ENCODE assay signal across 3 cellular contexts in genomic region chr1:39130297-39130696, GRCh38.
TF ChIP-seq lines count a peak whose summit lies in the region.

No MANE protein-coding gene starts in this region.

TF ChIP-seq in IMR-90, 13 proteins besides CTCF, POLR2A, EP300 and RAD21:
- TF ChIP-seq SMC3 (IDR thresholded peaks at IDR 0.05; ENCODE audit: low read depth, low read length) (no peak), MAFK (IDR thresholded peaks at IDR 0.05; ENCODE audit: low read depth, low read length) (peak; percentile 30; the same call in 1 of the 2 replicates), BHLHE40 (IDR thresholded peaks at IDR 0.05; ENCODE audit: low read depth, low read length) (no peak), FOS (IDR thresholded peaks at IDR 0.05; ENCODE audit: low read depth, low read length) (no peak)

TF ChIP-seq in K562, 482 proteins besides CTCF, POLR2A, EP300 and RAD21:
- TF ChIP-seq SIX5 (IDR thresholded peaks at IDR 0.05; ENCODE audit: borderline replicate concordance in 1 of 2, insufficient read depth in 1 of 2, low read depth in 1 of 2, low read length in 2 of 2), result no peak
- peak; percentile 17; the same call in 1 of the 2 replicates for TF ChIP-seq SOX6 (IDR thresholded peaks at IDR 0.05)

TF ChIP-seq in HepG2, 621 proteins besides CTCF, POLR2A, EP300 and RAD21:
- TF ChIP-seq, protein P1, sequence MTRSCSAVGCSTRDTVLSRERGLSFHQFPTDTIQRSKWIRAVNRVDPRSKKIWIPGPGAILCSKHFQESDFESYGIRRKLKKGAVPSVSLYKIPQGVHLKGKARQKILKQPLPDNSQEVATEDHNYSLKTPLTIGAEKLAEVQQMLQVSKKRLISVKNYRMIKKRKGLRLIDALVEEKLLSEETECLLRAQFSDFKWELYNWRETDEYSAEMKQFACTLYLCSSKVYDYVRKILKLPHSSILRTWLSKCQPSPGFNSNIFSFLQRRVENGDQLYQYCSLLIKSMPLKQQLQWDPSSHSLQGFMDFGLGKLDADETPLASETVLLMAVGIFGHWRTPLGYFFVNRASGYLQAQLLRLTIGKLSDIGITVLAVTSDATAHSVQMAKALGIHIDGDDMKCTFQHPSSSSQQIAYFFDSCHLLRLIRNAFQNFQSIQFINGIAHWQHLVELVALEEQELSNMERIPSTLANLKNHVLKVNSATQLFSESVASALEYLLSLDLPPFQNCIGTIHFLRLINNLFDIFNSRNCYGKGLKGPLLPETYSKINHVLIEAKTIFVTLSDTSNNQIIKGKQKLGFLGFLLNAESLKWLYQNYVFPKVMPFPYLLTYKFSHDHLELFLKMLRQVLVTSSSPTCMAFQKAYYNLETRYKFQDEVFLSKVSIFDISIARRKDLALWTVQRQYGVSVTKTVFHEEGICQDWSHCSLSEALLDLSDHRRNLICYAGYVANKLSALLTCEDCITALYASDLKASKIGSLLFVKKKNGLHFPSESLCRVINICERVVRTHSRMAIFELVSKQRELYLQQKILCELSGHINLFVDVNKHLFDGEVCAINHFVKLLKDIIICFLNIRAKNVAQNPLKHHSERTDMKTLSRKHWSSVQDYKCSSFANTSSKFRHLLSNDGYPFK (CRISPR knock-in tag; IDR thresholded peaks at IDR 0.05; ENCODE audit: borderline replicate concordance), result no peak
- TF ChIP-seq TIGD3 (CRISPR knock-in tag; IDR thresholded peaks at IDR 0.05; ENCODE audit: borderline replicate concordance) (no peak), YEATS2 (CRISPR knock-in tag; IDR thresholded peaks at IDR 0.05; ENCODE audit: borderline replicate concordance) (no peak), ZNF577 (CRISPR knock-in tag; IDR thresholded peaks at IDR 0.05; ENCODE audit: borderline replicate concordance, low read depth) (no peak), HOXD1 (CRISPR knock-in tag; IDR thresholded peaks at IDR 0.05) (no peak), ZNF362 (CRISPR knock-in tag; IDR thresholded peaks at IDR 0.05; ENCODE audit: borderline replicate concordance) (no peak), RORA (CRISPR knock-in tag; IDR thresholded peaks at IDR 0.05) (no peak), FIP1L1 (IDR thresholded peaks at IDR 0.05; ENCODE audit: borderline replicate concordance, insufficient read depth, low read depth, low read length) (no peak), SRSF9 (IDR thresholded peaks at IDR 0.05; ENCODE audit: borderline replicate concordance, insufficient read depth, low read depth, low read length, poor library complexity, severe bottlenecking) (no peak), ZNF562 (CRISPR knock-in tag; IDR thresholded peaks at IDR 0.05; ENCODE audit: borderline replicate concordance) (no peak)
- TF ChIP-seq, protein P2, sequence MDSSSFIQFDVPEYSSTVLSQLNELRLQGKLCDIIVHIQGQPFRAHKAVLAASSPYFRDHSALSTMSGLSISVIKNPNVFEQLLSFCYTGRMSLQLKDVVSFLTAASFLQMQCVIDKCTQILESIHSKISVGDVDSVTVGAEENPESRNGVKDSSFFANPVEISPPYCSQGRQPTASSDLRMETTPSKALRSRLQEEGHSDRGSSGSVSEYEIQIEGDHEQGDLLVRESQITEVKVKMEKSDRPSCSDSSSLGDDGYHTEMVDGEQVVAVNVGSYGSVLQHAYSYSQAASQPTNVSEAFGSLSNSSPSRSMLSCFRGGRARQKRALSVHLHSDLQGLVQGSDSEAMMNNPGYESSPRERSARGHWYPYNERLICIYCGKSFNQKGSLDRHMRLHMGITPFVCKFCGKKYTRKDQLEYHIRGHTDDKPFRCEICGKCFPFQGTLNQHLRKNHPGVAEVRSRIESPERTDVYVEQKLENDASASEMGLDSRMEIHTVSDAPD (CRISPR knock-in tag; IDR thresholded peaks at IDR 0.05), result no peak
